ENCODE assay signal across 18 cellular contexts in genomic region chr10:110762849-110763211, GRCh38.
DNase-seq lines count a peak whose midpoint lies in the region; ATAC-seq, FAIRE-seq and TF ChIP-seq lines count a peak whose summit lies in the region.
"Had no signal": no experiment of that assay in that cellular context is flagged by ENCODE, and none has a peak within 500 bp of the region (broad histone marks: within the 10 kb centered on the region; RNA-seq: fewer than 3 reads in every experiment).

No MANE protein-coding gene starts in this region.

- no peaks in the 10 kb centered on the region for H4K20me1 ChIP-seq in HepG2 (ENCODE audit: insufficient read depth, low read length)

- H2BK12ac ChIP-seq in trophoblast cell (ENCODE audit: low read length), result no peak overlapping the region

- no peak for TF ChIP-seq EP300 in HepG2 (IDR thresholded peaks at IDR 0.05; ENCODE audit: low read depth in 2 of 2, low read length in 2 of 2)
- no peak for TF ChIP-seq EP300 in HepG2 (CRISPR knock-in tag; IDR thresholded peaks at IDR 0.05; ENCODE audit: borderline replicate concordance)

- no peak for FAIRE-seq in HepG2 (lab: Jason Lieb, UNC)
- FAIRE-seq: H54 had no signal

- peak overlapping the region; percentile 30 for H2BK120ac ChIP-seq in trophoblast cell (ENCODE audit: insufficient read depth, low read length, poor library complexity)

- intact Hi-C loops in HepG2 (cut with micrococcal nuclease; ENCODE audit: unreplicated experiment), result no loop called here
- intact Hi-C loops in right lobe of liver (cut with DNase I), result no loop called here
- intact Hi-C loops in left ventricle myocardium inferior (cut with micrococcal nuclease), result no loop called here
- intact Hi-C loops in activated naive CD4-positive, alpha-beta T cell treated with anti-CD3 and anti-CD28 coated beads for 36 hours (cut with micrococcal nuclease), result no loop called here

- no peak overlapping the region for H3K18ac ChIP-seq in trophoblast cell (ENCODE audit: low read length)

- POLR2A ChIA-PET in HepG2 (lab: Yijun Ruan, JAX), result no interaction called here

- no peaks in the 10 kb centered on the region for H3K27me3 Mint-ChIP-seq in activated naive CD4-positive, alpha-beta T cell treated with anti-CD3 and anti-CD28 coated beads for 36 hours (ENCODE audit: low read depth)
- H3K27me3 Mint-ChIP-seq: CD4-positive, alpha-beta T cell had no signal

- no peak overlapping the region for H3K4me3 Mint-ChIP-seq in activated naive CD4-positive, alpha-beta T cell treated with anti-CD3 and anti-CD28 coated beads for 36 hours
- H3K4me3 Mint-ChIP-seq: CD4-positive, alpha-beta T cell; HFFc6 had no signal

- no TSS peak for BruUV-seq in HepG2 (replicated peaks; lab: Mats Ljungman, UMichigan)

- no peaks in the 10 kb centered on the region for H3K9me3 Mint-ChIP-seq in activated naive CD4-positive, alpha-beta T cell treated with anti-CD3 and anti-CD28 coated beads for 36 hours
- H3K9me3 Mint-ChIP-seq: CD4-positive, alpha-beta T cell; HFFc6 had no signal

- H3K79me2 ChIP-seq in HepG2 (ENCODE audit: insufficient read depth, low read length) (no peaks in the 10 kb centered on the region), trophoblast cell (ENCODE audit: control insufficient read depth, insufficient read depth, low read length, poor library complexity) (no peaks in the 10 kb centered on the region)

- peaks cover 12% of the 10 kb centered on the region for H3K4me1 Mint-ChIP-seq in activated naive CD4-positive, alpha-beta T cell treated with anti-CD3 and anti-CD28 coated beads for 36 hours (ENCODE audit: low read depth)

- in situ Hi-C loops in HepG2 (cut with HindIII; ENCODE audit: extremely low pct_ligation_motif_present, low pct_unique_long_range_greater_than_20kb), result no loop called here

- H3K23ac ChIP-seq in trophoblast cell (ENCODE audit: low read length), result no peak overlapping the region

- H3K27ac ChIP-seq in HepG2 (ENCODE audit: extremely low read length, insufficient read depth, low read length), result no peak overlapping the region
- H3K27ac ChIP-seq in right lobe of liver, result no peak overlapping the region
- peak overlapping the region; percentile 87 for H3K27ac ChIP-seq in left ventricle myocardium inferior (replicated peaks)
- no peak overlapping the region for H3K27ac ChIP-seq in trophoblast cell (ENCODE audit: low read depth, low read length)
- H3K27ac ChIP-seq: SJCRH30 had no signal

- H3K79me1 ChIP-seq in trophoblast cell (ENCODE audit: low read length), result peaks cover 7% of the 10 kb centered on the region

- H2BK5ac ChIP-seq in trophoblast cell (ENCODE audit: low read depth, low read length, poor library complexity), result no peak overlapping the region

- H3K36me3 Mint-ChIP-seq in activated naive CD4-positive, alpha-beta T cell treated with anti-CD3 and anti-CD28 coated beads for 36 hours (ENCODE audit: low read depth), result no peaks in the 10 kb centered on the region

- H4K91ac ChIP-seq in trophoblast cell (ENCODE audit: low read depth, low read length), result no peak overlapping the region

- WGBS in HepG2 (ENCODE audit: low lambda C conversion rate), result 41% methylated on average over 5 of the region's 5 CpGs
- WGBS in right lobe of liver (ENCODE audit: insufficient coverage, low coverage, low lambda C conversion rate, missing lambda C conversion rate), result no CpG with 5 or more reads among the region's 5 CpGs
- no CpG with 5 or more reads among the region's 5 CpGs for WGBS in trophoblast cell (ENCODE audit: extremely low coverage, insufficient coverage, insufficient read length)

- no peak overlapping the region for H3K4ac ChIP-seq in trophoblast cell (ENCODE audit: low read depth, low read length)

- no peak overlapping the region for H3K14ac ChIP-seq in trophoblast cell (ENCODE audit: low read length)

- DNase-seq in HepG2 (ENCODE audit: low spot score) (no peak), right lobe of liver (no peak), left ventricle myocardium inferior (peak; percentile 54), trophoblast cell (no peak), occipital lobe (lab: John Stamatoyannopoulos, UW) (no peak)
- no peak for DNase-seq in activated naive CD4-positive, alpha-beta T cell treated with anti-CD3 and anti-CD28 coated beads for 36 hours
- DNase-seq: 8988T; BE2C; CD4-positive, alpha-beta T cell; HFFc6; KG1; MG63; OCI-M1; RPMI8226; SJCRH30 had no signal

- no peak for TF ChIP-seq RAD21 in HepG2 (CRISPR knock-in tag; IDR thresholded peaks at IDR 0.05)

- no peak overlapping the region for H4K8ac ChIP-seq in trophoblast cell (ENCODE audit: low read depth, low read length)

- peaks cover 0 to 2% of the 10 kb centered on the region in 2 experiments; a peak in 2 of 5 replicates for H3K27me3 ChIP-seq in HepG2 (ENCODE audit: control insufficient read depth in 1 of 2, insufficient read depth in 2 of 2, low read length in 2 of 2)
- no peaks in the 10 kb centered on the region for H3K27me3 ChIP-seq in right lobe of liver
- H3K27me3 ChIP-seq in left ventricle myocardium inferior (ENCODE audit: low read depth), result no peaks in the 10 kb centered on the region
- no peaks in the 10 kb centered on the region for H3K27me3 ChIP-seq in trophoblast cell (ENCODE audit: insufficient read depth, low read length)
- H3K27me3 ChIP-seq: BE2C, MG63, SJCRH30 had no signal

- H3K27ac Mint-ChIP-seq in activated naive CD4-positive, alpha-beta T cell treated with anti-CD3 and anti-CD28 coated beads for 36 hours, result no peak overlapping the region
- H3K27ac Mint-ChIP-seq: CD4-positive, alpha-beta T cell; HFFc6 had no signal

- no peak overlapping the region for H3K9ac ChIP-seq in HepG2 (ENCODE audit: insufficient read depth, low read depth, low read length)
- H3K9ac ChIP-seq in trophoblast cell (ENCODE audit: low read length), result no peak overlapping the region

- H3K4me1 ChIP-seq in HepG2 (ENCODE audit: insufficient read depth, low read length) (peaks cover 9% of the 10 kb centered on the region; the same call in 1 of the 2 replicates), right lobe of liver (no peaks in the 10 kb centered on the region), left ventricle myocardium inferior (peaks cover 49% of the 10 kb centered on the region), trophoblast cell (ENCODE audit: control insufficient read depth in 1 of 2, insufficient read depth in 2 of 2, low read length in 2 of 2) (peaks cover 7 to 10% of the 10 kb centered on the region in 2 experiments)

- H3K36me3 ChIP-seq in HepG2 (replicated peaks in 1 of 2; ENCODE audit: control insufficient read depth in 1 of 2, insufficient read depth in 2 of 2, low read length in 2 of 2) (no peaks in the 10 kb centered on the region), right lobe of liver (no peaks in the 10 kb centered on the region), left ventricle myocardium inferior (no peaks in the 10 kb centered on the region), trophoblast cell (ENCODE audit: control insufficient read depth in 1 of 2, insufficient read depth in 2 of 2, low read length in 2 of 2) (no peaks in the 10 kb centered on the region)
- H3K36me3 ChIP-seq: BE2C, MG63, SJCRH30 had no signal

- TF ChIP-seq CTCF in HepG2 (CRISPR knock-in tag; IDR thresholded peaks at IDR 0.05) (no peak), right lobe of liver (IDR thresholded peaks at IDR 0.05) (no peak), left ventricle myocardium inferior (IDR thresholded peaks at IDR 0.05; ENCODE audit: borderline replicate concordance) (no peak)

- no peak overlapping the region for H2AFZ ChIP-seq in HepG2 (ENCODE audit: low read length)
- H2AFZ ChIP-seq in trophoblast cell (ENCODE audit: insufficient read depth, low read length, poor library complexity), result no peak overlapping the region

- no peak for TF ChIP-seq POLR2A in HepG2 (IDR thresholded peaks at IDR 0.05; ENCODE audit: insufficient read depth in 1 of 2, low read depth in 2 of 2, low read length in 2 of 2)
- TF ChIP-seq POLR2A in right lobe of liver (IDR thresholded peaks at IDR 0.05), result no peak

- ATAC-seq in HepG2, result peak; percentile 30; the same call in 1 of the 3 replicates
- no peak for ATAC-seq in right lobe of liver
- no peak for ATAC-seq in HG02885 (IDR thresholded peaks at IDR 0.05; ENCODE audit: poor library complexity, unreplicated experiment)
- no peak for ATAC-seq in HG02970 (IDR thresholded peaks at IDR 0.05; ENCODE audit: low FRiP score, unreplicated experiment)

- CTCF ChIA-PET in HepG2 (lab: Yijun Ruan, JAX; ENCODE audit: low intra/inter-chr PET ratio, low total read pairs), result no interaction called here
- CTCF ChIA-PET in activated naive CD4-positive, alpha-beta T cell treated with anti-CD3 and anti-CD28 coated beads for 36 hours (lab: Charles Lee), result no interaction called here

- H3K4me3 ChIP-seq in HepG2 (replicated peaks in 1 of 3; ENCODE audit: insufficient read depth in 1 of 3, low read depth in 2 of 3, low read length in 3 of 3) (no peak overlapping the region), right lobe of liver (no peak overlapping the region), left ventricle myocardium inferior (peak overlapping the region; percentile 41), trophoblast cell (ENCODE audit: low read depth, low read length) (no peak overlapping the region)
- H3K4me3 ChIP-seq: MG63, SJCRH30 had no signal

- H3K9me3 ChIP-seq in HepG2 (ENCODE audit: low read length) (no peaks in the 10 kb centered on the region), right lobe of liver (no peaks in the 10 kb centered on the region), left ventricle myocardium inferior (replicated peaks) (no peaks in the 10 kb centered on the region), trophoblast cell (ENCODE audit: insufficient read depth, low read depth, low read length) (no peaks in the 10 kb centered on the region)
- H3K9me3 ChIP-seq: BE2C, MG63, SJCRH30 had no signal

- no peak overlapping the region for H2AK5ac ChIP-seq in trophoblast cell (ENCODE audit: low read length)

- no peak overlapping the region for H4K12ac ChIP-seq in trophoblast cell (ENCODE audit: low read depth, low read length)

- H3K4me2 ChIP-seq in HepG2 (ENCODE audit: low read depth, low read length) (no peak overlapping the region), trophoblast cell (ENCODE audit: low read length) (no peak overlapping the region)

TF ChIP-seq in HepG2, 621 proteins besides CTCF, POLR2A, EP300 and RAD21 (continues in another document):
- no peak for TF ChIP-seq ZNF33B (CRISPR knock-in tag; IDR thresholded peaks at IDR 0.05)
